ENCODE assay signal across 19 cellular contexts in the genomic region with DNA sequence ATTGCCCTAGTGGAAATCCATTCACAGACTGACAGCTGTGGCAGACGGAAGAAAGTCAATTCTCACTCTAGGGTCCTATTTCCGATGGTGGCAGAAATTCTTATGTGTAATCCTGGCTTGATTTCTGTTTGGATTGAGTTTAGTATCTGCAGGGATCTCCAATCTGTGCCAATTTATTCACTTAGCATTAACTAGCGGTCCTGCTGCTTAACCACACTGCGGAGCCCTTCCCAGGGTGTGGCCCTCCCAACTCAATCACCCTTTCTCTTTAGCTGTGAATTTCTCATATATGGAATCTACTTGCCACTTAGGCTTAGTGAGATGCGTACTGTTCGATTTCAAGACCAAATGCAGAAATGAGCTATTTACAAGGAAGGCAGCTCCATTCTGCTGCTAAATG.
DNase-seq lines count a peak whose midpoint lies in the region; ATAC-seq and TF ChIP-seq lines count a peak whose summit lies in the region.
"Had no signal": no experiment of that assay in that cellular context is flagged by ENCODE, and none has a peak within 500 bp of the region (broad histone marks: within the 10 kb centered on the region; RNA-seq: fewer than 3 reads in every experiment).

No MANE protein-coding gene starts in this region.

- no peaks in the 10 kb centered on the region for H3K27me3 Mint-ChIP-seq in activated CD4-positive, alpha-beta T cell treated with anti-CD3 and anti-CD28 coated beads, Interleukin-2, amount 10 ng/mL, durations not matched to agents 24 days and 14 days
- no peaks in the 10 kb centered on the region for H3K27me3 Mint-ChIP-seq in MCF 10A (ENCODE audit: insufficient read depth, unreplicated experiment)
- H3K27me3 Mint-ChIP-seq in activated CD8-positive, alpha-beta T cell treated with anti-CD3 and anti-CD28 coated beads, Interleukin-2, amount 10 ng/mL, durations not matched to agents 7 days and 5 days (ENCODE audit: low read depth) = no peaks in the 10 kb centered on the region
- H3K27me3 Mint-ChIP-seq in stimulated activated memory B cell treated with anti-CD40 and anti-IgM and Interleukin-4, amounts not matched to agents 10 μg/mL and 1 μg/mL and 100 μg/mL, for 72 hours = no peaks in the 10 kb centered on the region

- H3K36me3 Mint-ChIP-seq in activated CD4-positive, alpha-beta T cell treated with anti-CD3 and anti-CD28 coated beads, Interleukin-2, amount 10 ng/mL, durations not matched to agents 24 days and 14 days (ENCODE audit: low read depth) = peaks cover 79% of the 10 kb centered on the region
- peaks cover 27% of the 10 kb centered on the region for H3K36me3 Mint-ChIP-seq in MCF 10A (ENCODE audit: insufficient read depth, unreplicated experiment)
- H3K36me3 Mint-ChIP-seq in activated CD8-positive, alpha-beta T cell treated with anti-CD3 and anti-CD28 coated beads, Interleukin-2, amount 10 ng/mL, durations not matched to agents 7 days and 5 days (ENCODE audit: low read depth) = peaks cover 88% of the 10 kb centered on the region
- H3K36me3 Mint-ChIP-seq in stimulated activated memory B cell treated with anti-CD40 and anti-IgM and Interleukin-4, amounts not matched to agents 10 μg/mL and 1 μg/mL and 100 μg/mL, for 72 hours = peaks cover 75% of the 10 kb centered on the region
- H3K36me3 Mint-ChIP-seq in stimulated activated effector memory CD8-positive, alpha-beta T cell treated with anti-CD3 and anti-CD28 coated beads, Interleukin-12 subunit alpha, Interleukin-12 subunit beta, amount 100 ng/mL, for 72 hours = peaks cover 91% of the 10 kb centered on the region

- TF ChIP-seq POLR2A in breast epithelium (IDR thresholded peaks at IDR 0.05) = no peak

- no peaks in the 10 kb centered on the region for H3K4me1 ChIP-seq in breast epithelium

- DNase-seq in activated CD4-positive, alpha-beta T cell treated with anti-CD3 and anti-CD28 coated beads, Interleukin-2, amount 10 ng/mL, durations not matched to agents 24 days and 14 days = no peak
- DNase-seq in activated CD4-positive, alpha-beta T cell treated with anti-CD3 and anti-CD28 coated beads, Interleukin-2, amount 50 U/mL, for 1 hour = no peak
- DNase-seq in MCF 10A (ENCODE audit: unreplicated experiment) = no peak
- DNase-seq in breast epithelium (ENCODE audit: low spot score in 2 of 2) = no peak
- no peak for DNase-seq in activated CD8-positive, alpha-beta T cell treated with anti-CD3 and anti-CD28 coated beads, Interleukin-2, amount 10 ng/mL, durations not matched to agents 7 days and 5 days
- DNase-seq in EL = no peak
- no peak for DNase-seq in stimulated activated effector memory CD8-positive, alpha-beta T cell treated with anti-CD3 and anti-CD28 coated beads, Interleukin-12 subunit alpha, Interleukin-12 subunit beta, amount 100 ng/mL, for 72 hours (ENCODE audit: low spot score in 2 of 2)
- DNase-seq: AML-193, C1 segment of cervical spinal cord, GDM1, Kasumi-1, MG63, NCI-H1048, NCI-H1417 treated with DMSO at 0.1 percent for 48 hours, NCI-H187, NCI-H446 treated with DMSO at 0.1 percent for 48 hours, NCI-H526 treated with DMSO at 0.1 percent for 48 hours, OCI-M1 had no signal

- H3K9me3 ChIP-seq in breast epithelium = peaks cover 8 to 10% of the 10 kb centered on the region in 2 donors
- H3K9me3 ChIP-seq: MG63 had no signal

- H3K4me3 Mint-ChIP-seq in activated CD4-positive, alpha-beta T cell treated with anti-CD3 and anti-CD28 coated beads, Interleukin-2, amount 10 ng/mL, durations not matched to agents 24 days and 14 days = no peak overlapping the region
- H3K4me3 Mint-ChIP-seq in MCF 10A (ENCODE audit: unreplicated experiment) = no peak overlapping the region
- no peak overlapping the region for H3K4me3 Mint-ChIP-seq in activated CD8-positive, alpha-beta T cell treated with anti-CD3 and anti-CD28 coated beads, Interleukin-2, amount 10 ng/mL, durations not matched to agents 7 days and 5 days
- no peak overlapping the region for H3K4me3 Mint-ChIP-seq in stimulated activated memory B cell treated with anti-CD40 and anti-IgM and Interleukin-4, amounts not matched to agents 10 μg/mL and 1 μg/mL and 100 μg/mL, for 72 hours
- H3K4me3 Mint-ChIP-seq in stimulated activated effector memory CD8-positive, alpha-beta T cell treated with anti-CD3 and anti-CD28 coated beads, Interleukin-12 subunit alpha, Interleukin-12 subunit beta, amount 100 ng/mL, for 72 hours = no peak overlapping the region

- intact Hi-C loops in activated CD4-positive, alpha-beta T cell treated with anti-CD3 and anti-CD28 coated beads, Interleukin-2, amount 10 ng/mL, durations not matched to agents 24 days and 14 days (cut with micrococcal nuclease) = no loop called here
- intact Hi-C loops in MCF 10A (cut with micrococcal nuclease) (no loop called here), breast epithelium (cut with DNase I; ENCODE audit: low total_unique reads) (no loop called here)

- H3K4me3 ChIP-seq in breast epithelium = no peak overlapping the region
- H3K4me3 ChIP-seq: MG63 had no signal

- H3K9me3 Mint-ChIP-seq in activated CD4-positive, alpha-beta T cell treated with anti-CD3 and anti-CD28 coated beads, Interleukin-2, amount 10 ng/mL, durations not matched to agents 24 days and 14 days = peaks cover 24% of the 10 kb centered on the region
- no peaks in the 10 kb centered on the region for H3K9me3 Mint-ChIP-seq in MCF 10A (ENCODE audit: unreplicated experiment)
- H3K9me3 Mint-ChIP-seq in activated CD8-positive, alpha-beta T cell treated with anti-CD3 and anti-CD28 coated beads, Interleukin-2, amount 10 ng/mL, durations not matched to agents 7 days and 5 days (ENCODE audit: insufficient read depth) = peaks cover 12% of the 10 kb centered on the region
- peaks cover 24% of the 10 kb centered on the region for H3K9me3 Mint-ChIP-seq in stimulated activated memory B cell treated with anti-CD40 and anti-IgM and Interleukin-4, amounts not matched to agents 10 μg/mL and 1 μg/mL and 100 μg/mL, for 72 hours
- no peaks in the 10 kb centered on the region for H3K9me3 Mint-ChIP-seq in stimulated activated effector memory CD8-positive, alpha-beta T cell treated with anti-CD3 and anti-CD28 coated beads, Interleukin-12 subunit alpha, Interleukin-12 subunit beta, amount 100 ng/mL, for 72 hours

- H3K27ac Mint-ChIP-seq in activated CD4-positive, alpha-beta T cell treated with anti-CD3 and anti-CD28 coated beads, Interleukin-2, amount 10 ng/mL, durations not matched to agents 24 days and 14 days = peak overlapping the region; percentile 95
- H3K27ac Mint-ChIP-seq in MCF 10A (ENCODE audit: low read depth, unreplicated experiment) = peak overlapping the region; percentile 61
- peak overlapping the region; percentile 56 for H3K27ac Mint-ChIP-seq in activated CD8-positive, alpha-beta T cell treated with anti-CD3 and anti-CD28 coated beads, Interleukin-2, amount 10 ng/mL, durations not matched to agents 7 days and 5 days
- H3K27ac Mint-ChIP-seq in stimulated activated memory B cell treated with anti-CD40 and anti-IgM and Interleukin-4, amounts not matched to agents 10 μg/mL and 1 μg/mL and 100 μg/mL, for 72 hours = peak overlapping the region; percentile 94
- no peak overlapping the region for H3K27ac Mint-ChIP-seq in stimulated activated effector memory CD8-positive, alpha-beta T cell treated with anti-CD3 and anti-CD28 coated beads, Interleukin-12 subunit alpha, Interleukin-12 subunit beta, amount 100 ng/mL, for 72 hours

- peaks cover 53% of the 10 kb centered on the region for H3K4me1 Mint-ChIP-seq in activated CD4-positive, alpha-beta T cell treated with anti-CD3 and anti-CD28 coated beads, Interleukin-2, amount 10 ng/mL, durations not matched to agents 24 days and 14 days
- H3K4me1 Mint-ChIP-seq in MCF 10A (ENCODE audit: insufficient read depth, unreplicated experiment) = no peaks in the 10 kb centered on the region
- peaks cover 60% of the 10 kb centered on the region for H3K4me1 Mint-ChIP-seq in activated CD8-positive, alpha-beta T cell treated with anti-CD3 and anti-CD28 coated beads, Interleukin-2, amount 10 ng/mL, durations not matched to agents 7 days and 5 days (ENCODE audit: low read depth)
- H3K4me1 Mint-ChIP-seq in stimulated activated memory B cell treated with anti-CD40 and anti-IgM and Interleukin-4, amounts not matched to agents 10 μg/mL and 1 μg/mL and 100 μg/mL, for 72 hours = peaks cover 52% of the 10 kb centered on the region
- peaks cover 47% of the 10 kb centered on the region for H3K4me1 Mint-ChIP-seq in stimulated activated effector memory CD8-positive, alpha-beta T cell treated with anti-CD3 and anti-CD28 coated beads, Interleukin-12 subunit alpha, Interleukin-12 subunit beta, amount 100 ng/mL, for 72 hours

- CTCF ChIA-PET in MCF 10A (lab: Yijun Ruan, JAX) = no interaction called here
- CTCF ChIA-PET in activated CD8-positive, alpha-beta T cell treated with anti-CD3 and anti-CD28 coated beads, Interleukin-2, amount 10 ng/mL, durations not matched to agents 7 days and 5 days (lab: Charles Lee) = interaction anchor here (1.1 to 1.2 kb wide), 2 partner anchors 73 to 275 kb away, joined by 3 to 6 read pairs; no protein-coding TSS in a partner anchor

- BruUV-seq in MCF 10A (replicated peaks; lab: Mats Ljungman, UMichigan) = no TSS peak

- no peaks in the 10 kb centered on the region for H3K36me3 ChIP-seq in breast epithelium
- H3K36me3 ChIP-seq: MG63 had no signal

- POLR2A ChIA-PET in MCF 10A (lab: Yijun Ruan, JAX) = interaction anchor here (0.7 kb wide), 1 partner anchor 164 kb away, joined by 3 read pairs; no protein-coding TSS in a partner anchor
- POLR2A ChIA-PET in activated CD8-positive, alpha-beta T cell treated with anti-CD3 and anti-CD28 coated beads, Interleukin-2, amount 10 ng/mL, durations not matched to agents 7 days and 5 days (lab: Charles Lee) = interaction anchor here (0.7 kb wide), 1 partner anchor 593 kb away, joined by 3 read pairs; a partner anchor contains a TSS

- no peak for TF ChIP-seq CTCF in MCF 10A (IDR thresholded peaks at IDR 0.05; ENCODE audit: unreplicated experiment)
- TF ChIP-seq CTCF in breast epithelium (IDR thresholded peaks at IDR 0.05) = no peak

- H3K27me3 ChIP-seq in breast epithelium = no peaks in the 10 kb centered on the region
- H3K27me3 ChIP-seq: MG63 had no signal

- ATAC-seq in activated CD8-positive, alpha-beta T cell treated with anti-CD3 and anti-CD28 coated beads, Interleukin-2, amount 10 ng/mL, durations not matched to agents 7 days and 5 days = no peak
- no peak for ATAC-seq in stimulated activated memory B cell treated with anti-CD40 and anti-IgM and Interleukin-4, amounts not matched to agents 10 μg/mL and 1 μg/mL and 100 μg/mL, for 72 hours
- ATAC-seq in stimulated activated effector memory CD8-positive, alpha-beta T cell treated with anti-CD3 and anti-CD28 coated beads, Interleukin-12 subunit alpha, Interleukin-12 subunit beta, amount 100 ng/mL, for 72 hours = no peak

- H3K27ac ChIP-seq in breast epithelium = no peak overlapping the region
